In the genomic region with DNA sequence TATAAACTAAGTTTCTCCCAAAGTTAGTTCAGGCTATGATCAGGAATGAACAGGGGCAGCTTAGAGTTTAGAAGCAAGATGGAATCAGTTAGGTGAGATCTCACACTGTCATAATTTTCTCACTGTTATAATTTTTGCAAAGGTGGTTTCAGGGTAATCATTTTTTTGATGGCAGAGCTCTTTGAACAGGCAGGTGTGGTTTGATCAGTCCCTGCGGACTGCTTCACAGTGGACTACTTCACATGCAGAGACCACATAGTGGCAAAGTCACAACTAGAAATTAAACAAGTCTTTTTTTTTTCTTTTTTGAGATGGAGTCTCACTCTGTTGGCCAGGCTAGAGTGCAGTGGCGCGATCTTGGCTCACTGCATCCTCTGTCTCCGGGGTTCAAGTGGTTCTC, we compare ENCODE assay signal across 29 cellular contexts. TPM values are rescaled to one million over a fixed set of nuclear protein-coding genes. Genes with fewer than 3 reads are reported as not detected.
"Had no signal": no experiment of that assay in that cellular context is flagged by ENCODE, and none has a peak within 500 bp of the region (broad histone marks: within the 10 kb centered on the region; RNA-seq: fewer than 3 reads in every experiment).

No MANE protein-coding gene starts in this region.

- H3K27ac ChIP-seq: neural progenitor cell, ovary, parathyroid adenoma, psoas muscle, right lobe of liver, skin epidermis, stomach, thoracic aorta, tibial artery, transverse colon, upper lobe of right lung, uterus had no signal

- H3K4me2 ChIP-seq: neural progenitor cell had no signal

- H2AFZ ChIP-seq: neural progenitor cell, parathyroid adenoma had no signal

- H3K9ac ChIP-seq: neural progenitor cell, parathyroid adenoma had no signal

- ATAC-seq: naive thymus-derived CD4-positive, alpha-beta T cell; natural killer cell; psoas muscle; right cardiac atrium; right lobe of liver; stimulated activated effector memory CD8-positive, alpha-beta T cell treated with anti-CD3 and anti-CD28 coated beads, Interleukin-12 subunit alpha, Interleukin-12 subunit beta, amount 100 ng/mL, for 72 hours; stimulated activated naive B cell treated with anti-CD40 and anti-IgM and Interleukin-4, amounts not matched to agents 10 μg/mL and 1 μg/mL and 100 μg/mL, for 72 hours; upper lobe of right lung had no signal

- DNase-seq: naive thymus-derived CD4-positive, alpha-beta T cell; natural killer cell; occipital lobe; ovary; posterior cingulate gyrus; psoas muscle; right cardiac atrium; right lobe of liver; stimulated activated CD4-positive, alpha-beta T cell treated with anti-CD3 and anti-CD28 coated beads, Interleukin-15, amount 100 ng/mL, for 24 hours; stimulated activated CD4-positive, alpha-beta T cell treated with anti-CD3 and anti-CD28 coated beads, Interleukin-2, amount 100 ng/mL, for 24 hours; stimulated activated CD4-positive, alpha-beta T cell treated with anti-CD3 and anti-CD28 coated beads, Interleukin-2, amount 100 ng/mL, for 48 hours; stimulated activated CD4-positive, alpha-beta T cell treated with anti-CD3 and anti-CD28 coated beads, Interleukin-4, amount 100 ng/mL, for 24 hours; stimulated activated naive B cell treated with anti-CD40 and anti-IgM and Interleukin-4, amounts not matched to agents 10 μg/mL and 1 μg/mL and 100 μg/mL, for 72 hours; stimulated activated naive CD4-positive, alpha-beta T cell treated with Interleukin-2 at 50 U/mL for 16 hours; stomach; tibial artery; transverse colon; upper lobe of right lung; uterus had no signal

- H3K36me3 ChIP-seq: neural progenitor cell, ovary, right lobe of liver, stomach, thoracic aorta, tibial artery, transverse colon, upper lobe of right lung, uterus had no signal

- H3K4me1 ChIP-seq: neural progenitor cell, parathyroid adenoma, psoas muscle, right lobe of liver, transverse colon, upper lobe of right lung, uterus had no signal

- H3K4me3 ChIP-seq: neural progenitor cell, ovary, psoas muscle, right lobe of liver, skin epidermis, stomach, thoracic aorta, tibial artery, transverse colon, upper lobe of right lung, uterus had no signal

- H3K79me2 ChIP-seq: parathyroid adenoma had no signal

- H3K27me3 ChIP-seq: neural progenitor cell, ovary, right lobe of liver, upper lobe of right lung, uterus had no signal

- H3K9me3 ChIP-seq: ovary, psoas muscle, right lobe of liver, stomach, thoracic aorta, tibial artery, transverse colon, upper lobe of right lung, uterus had no signal

RNA-seq across cellular contexts. Expression of a gene that starts 6.8 kb away (rescaled TPM):
- total RNA-seq: naive thymus-derived CD4-positive, alpha-beta T cell; natural killer cell; occipital lobe; progenitor cell of endocrine pancreas; psoas muscle; renal cortical epithelial cell; right lobe of liver; subcutaneous adipose tissue; transverse colon; upper lobe of right lung had no signal
- polyA plus RNA-seq: naive thymus-derived CD4-positive, alpha-beta T cell; neural cell; psoas muscle; urinary bladder had no signal
